In the genomic region with DNA sequence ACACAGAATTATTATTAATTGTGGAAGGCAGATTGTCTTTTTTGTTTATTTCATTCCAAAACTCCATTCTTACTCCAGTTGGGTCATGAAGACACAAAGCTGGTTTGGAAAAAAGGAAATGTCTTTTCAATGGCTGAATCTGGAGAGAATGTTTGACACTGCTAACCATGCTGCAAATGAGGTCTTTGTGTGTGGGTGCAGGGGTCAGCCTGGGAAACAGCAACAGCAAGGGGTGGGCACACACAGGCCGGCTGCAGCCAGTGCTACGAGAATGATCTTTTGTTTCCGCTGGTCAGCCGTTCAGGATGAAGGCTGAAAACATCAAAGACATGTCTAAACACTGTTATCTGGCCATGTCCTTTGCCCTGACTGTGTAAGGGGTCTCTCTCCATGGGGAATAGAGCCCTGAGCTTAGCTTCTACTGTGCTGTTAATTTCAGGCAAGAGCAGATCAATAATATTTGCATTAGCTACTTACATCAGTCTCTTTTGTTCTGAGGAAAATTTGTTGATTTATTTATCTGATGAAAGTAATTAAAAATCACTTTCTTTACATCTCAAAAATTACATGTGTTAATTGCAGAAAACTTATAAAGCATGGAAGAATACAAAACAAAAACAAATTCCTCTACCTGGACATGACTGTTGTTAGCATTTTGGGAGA, we compare ENCODE assay signal across 1 cellular context.
TF ChIP-seq lines count a peak whose summit lies in the region.

No MANE protein-coding gene starts in this region.

TF ChIP-seq in HepG2, 621 proteins besides CTCF, POLR2A, EP300 and RAD21 (continued from another document and continues in another):
- TF ChIP-seq, protein P1, sequence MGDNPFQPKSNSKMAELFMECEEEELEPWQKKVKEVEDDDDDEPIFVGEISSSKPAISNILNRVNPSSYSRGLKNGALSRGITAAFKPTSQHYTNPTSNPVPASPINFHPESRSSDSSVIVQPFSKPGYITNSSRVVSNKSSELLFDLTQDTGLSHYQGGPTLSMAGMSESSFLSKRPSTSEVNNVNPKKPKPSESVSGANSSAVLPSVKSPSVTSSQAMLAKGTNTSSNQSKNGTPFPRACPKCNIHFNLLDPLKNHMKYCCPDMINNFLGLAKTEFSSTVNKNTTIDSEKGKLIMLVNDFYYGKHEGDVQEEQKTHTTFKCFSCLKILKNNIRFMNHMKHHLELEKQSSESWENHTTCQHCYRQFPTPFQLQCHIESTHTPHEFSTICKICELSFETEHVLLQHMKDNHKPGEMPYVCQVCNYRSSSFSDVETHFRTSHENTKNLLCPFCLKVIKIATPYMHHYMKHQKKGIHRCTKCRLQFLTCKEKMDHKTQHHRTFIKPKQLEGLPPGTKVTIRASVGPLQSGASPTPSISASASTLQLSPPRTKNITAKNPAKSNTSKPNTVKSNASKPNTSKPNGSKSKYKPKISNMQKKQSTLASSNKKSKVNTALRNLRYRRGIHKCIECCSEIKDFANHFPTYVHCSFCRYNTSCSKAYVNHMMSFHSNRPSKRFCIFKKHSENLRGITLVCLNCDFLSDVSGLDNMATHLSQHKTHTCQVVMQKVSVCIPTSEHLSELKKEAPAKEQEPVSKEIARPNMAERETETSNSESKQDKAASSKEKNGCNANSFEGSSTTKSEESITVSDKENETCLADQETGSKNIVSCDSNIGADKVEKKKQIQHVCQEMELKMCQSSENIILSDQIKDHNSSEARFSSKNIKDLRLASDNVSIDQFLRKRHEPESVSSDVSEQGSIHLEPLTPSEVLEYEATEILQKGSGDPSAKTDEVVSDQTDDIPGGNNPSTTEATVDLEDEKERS (CRISPR knock-in tag; IDR thresholded peaks at IDR 0.05): peak; percentile 98
- TF ChIP-seq, protein P2, sequence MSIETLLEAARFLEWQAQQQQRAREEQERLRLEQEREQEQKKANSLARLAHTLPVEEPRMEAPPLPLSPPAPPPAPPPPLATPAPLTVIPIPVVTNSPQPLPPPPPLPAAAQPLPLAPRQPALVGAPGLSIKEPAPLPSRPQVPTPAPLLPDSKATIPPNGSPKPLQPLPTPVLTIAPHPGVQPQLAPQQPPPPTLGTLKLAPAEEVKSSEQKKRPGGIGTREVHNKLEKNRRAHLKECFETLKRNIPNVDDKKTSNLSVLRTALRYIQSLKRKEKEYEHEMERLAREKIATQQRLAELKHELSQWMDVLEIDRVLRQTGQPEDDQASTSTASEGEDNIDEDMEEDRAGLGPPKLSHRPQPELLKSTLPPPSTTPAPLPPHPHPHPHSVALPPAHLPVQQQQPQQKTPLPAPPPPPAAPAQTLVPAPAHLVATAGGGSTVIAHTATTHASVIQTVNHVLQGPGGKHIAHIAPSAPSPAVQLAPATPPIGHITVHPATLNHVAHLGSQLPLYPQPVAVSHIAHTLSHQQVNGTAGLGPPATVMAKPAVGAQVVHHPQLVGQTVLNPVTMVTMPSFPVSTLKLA (IDR thresholded peaks at IDR 0.05): peak; percentile 86
- TF ChIP-seq KDM2A (CRISPR knock-in tag; IDR thresholded peaks at IDR 0.05; ENCODE audit: borderline replicate concordance, low read depth): peak; percentile 82
- TF ChIP-seq, protein P3, sequence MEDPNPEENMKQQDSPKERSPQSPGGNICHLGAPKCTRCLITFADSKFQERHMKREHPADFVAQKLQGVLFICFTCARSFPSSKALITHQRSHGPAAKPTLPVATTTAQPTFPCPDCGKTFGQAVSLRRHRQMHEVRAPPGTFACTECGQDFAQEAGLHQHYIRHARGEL (CRISPR knock-in tag; IDR thresholded peaks at IDR 0.05): no peak
- no peak for TF ChIP-seq SP1 (IDR thresholded peaks at IDR 0.05)
- TF ChIP-seq SP1 (CRISPR knock-in tag; IDR thresholded peaks at IDR 0.05): peak; percentile 66; the same call in 1 of the 2 replicates
- no peak for TF ChIP-seq ZNF678 (CRISPR knock-in tag; IDR thresholded peaks at IDR 0.05)
- TF ChIP-seq, protein P4, sequence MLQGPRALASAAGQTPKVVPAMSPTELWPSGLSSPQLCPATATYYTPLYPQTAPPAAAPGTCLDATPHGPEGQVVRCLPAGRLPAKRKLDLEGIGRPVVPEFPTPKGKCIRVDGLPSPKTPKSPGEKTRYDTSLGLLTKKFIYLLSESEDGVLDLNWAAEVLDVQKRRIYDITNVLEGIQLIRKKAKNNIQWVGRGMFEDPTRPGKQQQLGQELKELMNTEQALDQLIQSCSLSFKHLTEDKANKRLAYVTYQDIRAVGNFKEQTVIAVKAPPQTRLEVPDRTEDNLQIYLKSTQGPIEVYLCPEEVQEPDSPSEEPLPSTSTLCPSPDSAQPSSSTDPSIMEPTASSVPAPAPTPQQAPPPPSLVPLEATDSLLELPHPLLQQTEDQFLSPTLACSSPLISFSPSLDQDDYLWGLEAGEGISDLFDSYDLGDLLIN (CRISPR knock-in tag; IDR thresholded peaks at IDR 0.05; ENCODE audit: borderline replicate concordance): no peak
- TF ChIP-seq, protein P5, sequence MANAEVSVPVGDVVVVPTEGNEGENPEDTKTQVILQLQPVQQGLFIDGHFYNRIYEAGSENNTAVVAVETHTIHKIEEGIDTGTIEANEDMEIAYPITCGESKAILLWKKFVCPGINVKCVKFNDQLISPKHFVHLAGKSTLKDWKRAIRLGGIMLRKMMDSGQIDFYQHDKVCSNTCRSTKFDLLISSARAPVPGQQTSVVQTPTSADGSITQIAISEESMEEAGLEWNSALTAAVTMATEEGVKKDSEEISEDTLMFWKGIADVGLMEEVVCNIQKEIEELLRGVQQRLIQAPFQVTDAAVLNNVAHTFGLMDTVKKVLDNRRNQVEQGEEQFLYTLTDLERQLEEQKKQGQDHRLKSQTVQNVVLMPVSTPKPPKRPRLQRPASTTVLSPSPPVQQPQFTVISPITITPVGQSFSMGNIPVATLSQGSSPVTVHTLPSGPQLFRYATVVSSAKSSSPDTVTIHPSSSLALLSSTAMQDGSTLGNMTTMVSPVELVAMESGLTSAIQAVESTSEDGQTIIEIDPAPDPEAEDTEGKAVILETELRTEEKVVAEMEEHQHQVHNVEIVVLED (CRISPR knock-in tag; IDR thresholded peaks at IDR 0.05; ENCODE audit: borderline replicate concordance): peak; percentile 72
- TF ChIP-seq, protein P6, sequence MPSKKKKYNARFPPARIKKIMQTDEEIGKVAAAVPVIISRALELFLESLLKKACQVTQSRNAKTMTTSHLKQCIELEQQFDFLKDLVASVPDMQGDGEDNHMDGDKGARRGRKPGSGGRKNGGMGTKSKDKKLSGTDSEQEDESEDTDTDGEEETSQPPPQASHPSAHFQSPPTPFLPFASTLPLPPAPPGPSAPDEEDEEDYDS (CRISPR knock-in tag; IDR thresholded peaks at IDR 0.05): peak; percentile 95
- no peak for TF ChIP-seq RBM39 (IDR thresholded peaks at IDR 0.05; ENCODE audit: low read depth, low read length, poor library complexity, severe bottlenecking)
- TF ChIP-seq, protein P7, sequence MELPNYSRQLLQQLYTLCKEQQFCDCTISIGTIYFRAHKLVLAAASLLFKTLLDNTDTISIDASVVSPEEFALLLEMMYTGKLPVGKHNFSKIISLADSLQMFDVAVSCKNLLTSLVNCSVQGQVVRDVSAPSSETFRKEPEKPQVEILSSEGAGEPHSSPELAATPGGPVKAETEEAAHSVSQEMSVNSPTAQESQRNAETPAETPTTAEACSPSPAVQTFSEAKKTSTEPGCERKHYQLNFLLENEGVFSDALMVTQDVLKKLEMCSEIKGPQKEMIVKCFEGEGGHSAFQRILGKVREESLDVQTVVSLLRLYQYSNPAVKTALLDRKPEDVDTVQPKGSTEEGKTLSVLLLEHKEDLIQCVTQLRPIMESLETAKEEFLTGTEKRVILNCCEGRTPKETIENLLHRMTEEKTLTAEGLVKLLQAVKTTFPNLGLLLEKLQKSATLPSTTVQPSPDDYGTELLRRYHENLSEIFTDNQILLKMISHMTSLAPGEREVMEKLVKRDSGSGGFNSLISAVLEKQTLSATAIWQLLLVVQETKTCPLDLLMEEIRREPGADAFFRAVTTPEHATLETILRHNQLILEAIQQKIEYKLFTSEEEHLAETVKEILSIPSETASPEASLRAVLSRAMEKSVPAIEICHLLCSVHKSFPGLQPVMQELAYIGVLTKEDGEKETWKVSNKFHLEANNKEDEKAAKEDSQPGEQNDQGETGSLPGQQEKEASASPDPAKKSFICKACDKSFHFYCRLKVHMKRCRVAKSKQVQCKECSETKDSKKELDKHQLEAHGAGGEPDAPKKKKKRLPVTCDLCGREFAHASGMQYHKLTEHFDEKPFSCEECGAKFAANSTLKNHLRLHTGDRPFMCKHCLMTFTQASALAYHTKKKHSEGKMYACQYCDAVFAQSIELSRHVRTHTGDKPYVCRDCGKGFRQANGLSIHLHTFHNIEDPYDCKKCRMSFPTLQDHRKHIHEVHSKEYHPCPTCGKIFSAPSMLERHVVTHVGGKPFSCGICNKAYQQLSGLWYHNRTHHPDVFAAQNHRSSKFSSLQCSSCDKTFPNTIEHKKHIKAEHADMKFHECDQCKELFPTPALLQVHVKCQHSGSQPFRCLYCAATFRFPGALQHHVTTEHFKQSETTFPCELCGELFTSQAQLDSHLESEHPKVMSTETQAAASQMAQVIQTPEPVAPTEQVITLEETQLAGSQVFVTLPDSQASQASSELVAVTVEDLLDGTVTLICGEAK (IDR thresholded peaks at IDR 0.05): no peak
- TF ChIP-seq, protein P7 (CRISPR knock-in tag; IDR thresholded peaks at IDR 0.05): peak; percentile 86; the same call in 1 of the 2 replicates
- peak; percentile 98 for TF ChIP-seq FOXK1 (CRISPR knock-in tag; IDR thresholded peaks at IDR 0.05; ENCODE audit: borderline replicate concordance, low read depth)
- TF ChIP-seq ZNF552 (CRISPR knock-in tag; IDR thresholded peaks at IDR 0.05; ENCODE audit: borderline replicate concordance): peak; percentile 81; the same call in 1 of the 2 replicates
- no peak for TF ChIP-seq ZNF207 (IDR thresholded peaks at IDR 0.05; ENCODE audit: borderline replicate concordance)
- no peak; the same call in 1 of the 2 replicates for TF ChIP-seq CREB1 (IDR thresholded peaks at IDR 0.05)
- peak; percentile 91 for TF ChIP-seq CREB1 (CRISPR knock-in tag; IDR thresholded peaks at IDR 0.05)
- peak; percentile 94; the same call in 1 of the 2 replicates for TF ChIP-seq ZNF816 (CRISPR knock-in tag; IDR thresholded peaks at IDR 0.05; ENCODE audit: borderline replicate concordance)
- TF ChIP-seq, protein P8, sequence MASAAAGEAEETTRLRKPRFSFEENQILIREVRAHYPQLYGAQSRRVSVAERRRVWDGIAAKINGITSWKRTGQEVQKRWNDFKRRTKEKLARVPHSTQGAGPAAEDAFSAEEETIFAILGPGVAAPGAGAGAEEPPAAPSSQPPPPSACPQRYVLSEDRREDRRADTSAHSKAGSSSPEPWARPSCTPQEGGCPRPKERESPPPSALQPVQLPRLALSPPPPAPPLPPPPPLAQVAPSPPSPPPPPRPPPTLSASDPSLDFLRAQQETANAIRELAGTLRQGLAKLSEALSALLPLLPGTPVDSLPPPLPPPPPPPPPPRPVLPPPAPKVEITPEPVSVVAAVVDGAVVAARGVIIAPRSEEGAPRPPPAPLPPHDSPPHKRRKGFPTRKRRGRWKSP (CRISPR knock-in tag; IDR thresholded peaks at IDR 0.05): peak; percentile 82
- no peak; the same call in 1 of the 2 replicates for TF ChIP-seq SRY (CRISPR knock-in tag; IDR thresholded peaks at IDR 0.05)
- TF ChIP-seq MED13 (CRISPR knock-in tag; IDR thresholded peaks at IDR 0.05): peak; percentile 100
- TF ChIP-seq SP2 (CRISPR knock-in tag; IDR thresholded peaks at IDR 0.05): no peak
- TF ChIP-seq HIVEP1 (CRISPR knock-in tag; IDR thresholded peaks at IDR 0.05): peak; percentile 75; the same call in 1 of the 2 replicates
- TF ChIP-seq RXRB (CRISPR knock-in tag; IDR thresholded peaks at IDR 0.05; ENCODE audit: borderline replicate concordance): peak; percentile 99
- no peak for TF ChIP-seq MAFF (IDR thresholded peaks at IDR 0.05; ENCODE audit: low read depth, low read length)
- TF ChIP-seq, protein P9, sequence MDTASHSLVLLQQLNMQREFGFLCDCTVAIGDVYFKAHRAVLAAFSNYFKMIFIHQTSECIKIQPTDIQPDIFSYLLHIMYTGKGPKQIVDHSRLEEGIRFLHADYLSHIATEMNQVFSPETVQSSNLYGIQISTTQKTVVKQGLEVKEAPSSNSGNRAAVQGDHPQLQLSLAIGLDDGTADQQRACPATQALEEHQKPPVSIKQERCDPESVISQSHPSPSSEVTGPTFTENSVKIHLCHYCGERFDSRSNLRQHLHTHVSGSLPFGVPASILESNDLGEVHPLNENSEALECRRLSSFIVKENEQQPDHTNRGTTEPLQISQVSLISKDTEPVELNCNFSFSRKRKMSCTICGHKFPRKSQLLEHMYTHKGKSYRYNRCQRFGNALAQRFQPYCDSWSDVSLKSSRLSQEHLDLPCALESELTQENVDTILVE (CRISPR knock-in tag; IDR thresholded peaks at IDR 0.05): peak; percentile 89
- TF ChIP-seq, protein P10, sequence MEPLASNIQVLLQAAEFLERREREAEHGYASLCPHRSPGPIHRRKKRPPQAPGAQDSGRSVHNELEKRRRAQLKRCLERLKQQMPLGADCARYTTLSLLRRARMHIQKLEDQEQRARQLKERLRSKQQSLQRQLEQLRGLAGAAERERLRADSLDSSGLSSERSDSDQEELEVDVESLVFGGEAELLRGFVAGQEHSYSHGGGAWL (CRISPR knock-in tag; IDR thresholded peaks at IDR 0.05): no peak
- TF ChIP-seq ZNF292 (CRISPR knock-in tag; IDR thresholded peaks at IDR 0.05; ENCODE audit: borderline replicate concordance, low read depth): peak; percentile 99
- TF ChIP-seq, protein P11, sequence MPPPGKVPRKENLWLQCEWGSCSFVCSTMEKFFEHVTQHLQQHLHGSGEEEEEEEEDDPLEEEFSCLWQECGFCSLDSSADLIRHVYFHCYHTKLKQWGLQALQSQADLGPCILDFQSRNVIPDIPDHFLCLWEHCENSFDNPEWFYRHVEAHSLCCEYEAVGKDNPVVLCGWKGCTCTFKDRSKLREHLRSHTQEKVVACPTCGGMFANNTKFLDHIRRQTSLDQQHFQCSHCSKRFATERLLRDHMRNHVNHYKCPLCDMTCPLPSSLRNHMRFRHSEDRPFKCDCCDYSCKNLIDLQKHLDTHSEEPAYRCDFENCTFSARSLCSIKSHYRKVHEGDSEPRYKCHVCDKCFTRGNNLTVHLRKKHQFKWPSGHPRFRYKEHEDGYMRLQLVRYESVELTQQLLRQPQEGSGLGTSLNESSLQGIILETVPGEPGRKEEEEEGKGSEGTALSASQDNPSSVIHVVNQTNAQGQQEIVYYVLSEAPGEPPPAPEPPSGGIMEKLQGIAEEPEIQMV (CRISPR knock-in tag; IDR thresholded peaks at IDR 0.05; ENCODE audit: low read depth): peak; percentile 86; the same call in 1 of the 2 replicates
